ENCODE assay signal across 29 cellular contexts in the genomic region with DNA sequence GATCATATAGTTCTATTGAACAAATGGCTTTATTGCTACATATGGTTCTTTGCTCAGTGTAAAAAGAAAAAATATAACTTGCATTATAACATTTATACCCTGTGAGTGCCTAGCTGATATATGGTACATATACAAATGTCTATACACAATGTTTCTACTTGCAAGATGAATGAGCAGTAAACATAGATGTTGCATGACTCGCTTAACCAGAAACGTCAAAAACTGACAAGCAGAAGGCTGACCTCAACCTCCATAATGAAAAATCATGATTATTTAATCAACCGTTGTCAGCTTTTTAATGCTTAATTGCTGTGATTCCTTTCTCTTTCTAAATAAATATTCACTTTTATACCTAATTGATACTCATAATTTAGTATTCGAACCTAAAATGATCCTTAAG.
"Had no signal": no experiment of that assay in that cellular context is flagged by ENCODE, and none has a peak within 500 bp of the region (broad histone marks: within the 10 kb centered on the region; RNA-seq: fewer than 3 reads in every experiment).

No MANE protein-coding gene starts in this region.

- H3K9me3 Mint-ChIP-seq: activated CD4-positive, alpha-beta T cell treated with anti-CD3 and anti-CD28 coated beads, Interleukin-2, amount 10 ng/mL, durations not matched to agents 24 days and 14 days had no signal

- H3K36me3 Mint-ChIP-seq: activated CD4-positive, alpha-beta memory T cell treated with anti-CD3 and anti-CD28 coated beads for 36 hours; activated CD8-positive, alpha-beta memory T cell treated with anti-CD3 and anti-CD28 coated beads, Interleukin-2, amount 10 ng/mL, durations not matched to agents 7 days and 5 days; activated naive CD4-positive, alpha-beta T cell treated with anti-CD3 and anti-CD28 coated beads, Interleukin-2, amount 50 U/mL, for 24 hours; activated naive CD8-positive, alpha-beta T cell treated with anti-CD3 and anti-CD28 coated beads for 36 hours had no signal

- H3K27ac Mint-ChIP-seq: activated CD4-positive, alpha-beta memory T cell treated with anti-CD3 and anti-CD28 coated beads for 36 hours; activated CD4-positive, alpha-beta T cell treated with anti-CD3 and anti-CD28 coated beads for 36 hours; activated CD4-positive, alpha-beta T cell treated with anti-CD3 and anti-CD28 coated beads, Interleukin-2, amount 10 ng/mL, durations not matched to agents 24 days and 14 days; activated CD8-positive, alpha-beta memory T cell treated with anti-CD3 and anti-CD28 coated beads, Interleukin-2, amount 10 ng/mL, durations not matched to agents 7 days and 5 days; activated CD8-positive, alpha-beta T cell treated with anti-CD3 and anti-CD28 coated beads, Interleukin-2, amount 10 ng/mL, durations not matched to agents 7 days and 5 days; activated naive CD4-positive, alpha-beta T cell treated with anti-CD3 and anti-CD28 coated beads for 36 hours; activated naive CD4-positive, alpha-beta T cell treated with anti-CD3 and anti-CD28 coated beads, Interleukin-2, amount 50 U/mL, for 24 hours; activated naive CD8-positive, alpha-beta T cell treated with anti-CD3 and anti-CD28 coated beads for 36 hours; activated naive CD8-positive, alpha-beta T cell treated with anti-CD3 and anti-CD28 coated beads, Interleukin-2, amount 50 U/mL, for 24 hours; activated T-helper 1 cell treated with anti-CD3 and anti-CD28 coated beads, Interleukin-12 subunit alpha, Interleukin-12 subunit beta, Interleukin-2, Interleukin-4 antibody, amounts not matched to agents 30 ng/mL and 10 ng/mL and 1 ng/mL, durations not matched to agents 14 hours and 24 hours and 36 hours; activated T-helper 2 cell treated with anti-CD3 and anti-CD28 coated beads, Interferon-gamma antibody, Interleukin-2, Interleukin-4, amounts not matched to agents 10 μg/mL and 5 μg/mL and 100 μg/mL, durations not matched to agents 14 hours and 24 hours and 36 hours; effector memory CD8-positive, alpha-beta T cell had no signal

- H3K36me3 ChIP-seq: adrenal gland, ascending aorta, brain microvascular endothelial cell, esophagus squamous epithelium had no signal

- H3K4me3 ChIP-seq: adrenal gland, ascending aorta, esophagus squamous epithelium had no signal

- H3K4me1 Mint-ChIP-seq: activated CD4-positive, alpha-beta T cell treated with anti-CD3 and anti-CD28 coated beads for 36 hours; activated CD4-positive, alpha-beta T cell treated with anti-CD3 and anti-CD28 coated beads, Interleukin-2, amount 10 ng/mL, durations not matched to agents 24 days and 14 days; activated CD8-positive, alpha-beta memory T cell treated with anti-CD3 and anti-CD28 coated beads, Interleukin-2, amount 10 ng/mL, durations not matched to agents 7 days and 5 days; activated naive CD4-positive, alpha-beta T cell treated with anti-CD3 and anti-CD28 coated beads, Interleukin-2, amount 50 U/mL, for 24 hours; activated naive CD8-positive, alpha-beta T cell treated with anti-CD3 and anti-CD28 coated beads for 36 hours; activated naive CD8-positive, alpha-beta T cell treated with anti-CD3 and anti-CD28 coated beads, Interleukin-2, amount 50 U/mL, for 24 hours had no signal

- H3K27me3 ChIP-seq: adrenal gland, ascending aorta, brain microvascular endothelial cell, esophagus squamous epithelium had no signal

- H3K27me3 Mint-ChIP-seq: activated CD4-positive, alpha-beta memory T cell treated with anti-CD3 and anti-CD28 coated beads for 36 hours; activated CD4-positive, alpha-beta T cell treated with anti-CD3 and anti-CD28 coated beads for 36 hours; activated CD4-positive, alpha-beta T cell treated with anti-CD3 and anti-CD28 coated beads, Interleukin-2, amount 10 ng/mL, durations not matched to agents 24 days and 14 days; activated CD8-positive, alpha-beta memory T cell treated with anti-CD3 and anti-CD28 coated beads, Interleukin-2, amount 10 ng/mL, durations not matched to agents 7 days and 5 days; activated naive CD4-positive, alpha-beta T cell treated with anti-CD3 and anti-CD28 coated beads, Interleukin-2, amount 50 U/mL, for 24 hours; activated naive CD8-positive, alpha-beta T cell treated with anti-CD3 and anti-CD28 coated beads for 36 hours; activated naive CD8-positive, alpha-beta T cell treated with anti-CD3 and anti-CD28 coated beads, Interleukin-2, amount 50 U/mL, for 24 hours; effector memory CD8-positive, alpha-beta T cell had no signal

- H3K4me3 Mint-ChIP-seq: activated CD4-positive, alpha-beta memory T cell treated with anti-CD3 and anti-CD28 coated beads for 36 hours; activated CD4-positive, alpha-beta T cell treated with anti-CD3 and anti-CD28 coated beads for 36 hours; activated CD4-positive, alpha-beta T cell treated with anti-CD3 and anti-CD28 coated beads, Interleukin-2, amount 10 ng/mL, durations not matched to agents 24 days and 14 days; activated CD8-positive, alpha-beta memory T cell treated with anti-CD3 and anti-CD28 coated beads, Interleukin-2, amount 10 ng/mL, durations not matched to agents 7 days and 5 days; activated CD8-positive, alpha-beta T cell treated with anti-CD3 and anti-CD28 coated beads, Interleukin-2, amount 10 ng/mL, durations not matched to agents 7 days and 5 days; activated naive CD4-positive, alpha-beta T cell treated with anti-CD3 and anti-CD28 coated beads for 36 hours; activated naive CD4-positive, alpha-beta T cell treated with anti-CD3 and anti-CD28 coated beads, Interleukin-2, amount 50 U/mL, for 24 hours; activated naive CD8-positive, alpha-beta T cell treated with anti-CD3 and anti-CD28 coated beads for 36 hours; activated naive CD8-positive, alpha-beta T cell treated with anti-CD3 and anti-CD28 coated beads, Interleukin-2, amount 50 U/mL, for 24 hours; activated T-helper 1 cell treated with anti-CD3 and anti-CD28 coated beads, Interleukin-12 subunit alpha, Interleukin-12 subunit beta, Interleukin-2, Interleukin-4 antibody, amounts not matched to agents 30 ng/mL and 10 ng/mL and 1 ng/mL, durations not matched to agents 14 hours and 24 hours and 36 hours; effector memory CD8-positive, alpha-beta T cell had no signal

- DNase-seq: activated CD4-positive, alpha-beta memory T cell treated with anti-CD3 and anti-CD28 coated beads for 36 hours; activated CD4-positive, alpha-beta T cell treated with anti-CD3 and anti-CD28 coated beads for 36 hours; activated CD4-positive, alpha-beta T cell treated with anti-CD3 and anti-CD28 coated beads, Interleukin-2, amount 10 ng/mL, durations not matched to agents 24 days and 14 days; activated CD4-positive, CD25-positive, alpha-beta regulatory T cell; activated CD4-positive, CD25-positive, alpha-beta regulatory T cell treated with anti-CD3 and anti-CD28 coated beads, Interleukin-2, amount 50 U/mL, for 72 hours; activated CD8-positive, alpha-beta memory T cell treated with anti-CD3 and anti-CD28 coated beads, Interleukin-2, amount 10 ng/mL, durations not matched to agents 7 days and 5 days; activated CD8-positive, alpha-beta memory T cell treated with anti-CD3 and anti-CD28 coated beads, Interleukin-2, amount 50 U/mL, for 4 hours; activated CD8-positive, alpha-beta T cell treated with anti-CD3 and anti-CD28 coated beads, Interleukin-2, amount 10 ng/mL, durations not matched to agents 7 days and 5 days; activated effector memory CD4-positive, alpha-beta T cell treated with anti-CD3 and anti-CD28 coated beads, Interleukin-2, amount 50 U/mL, for 16 hours; activated naive CD4-positive, alpha-beta T cell treated with anti-CD3 and anti-CD28 coated beads for 36 hours; activated naive CD8-positive, alpha-beta T cell treated with anti-CD3 and anti-CD28 coated beads for 36 hours; activated naive CD8-positive, alpha-beta T cell treated with anti-CD3 and anti-CD28 coated beads, Interleukin-2, amount 50 U/mL, for 24 hours; activated T-cell treated with anti-CD3 and anti-CD28 coated beads, Interleukin-2, amount 50 U/mL, for 1 hour; activated T-cell treated with anti-CD3 and anti-CD28 coated beads, Interleukin-2, amount 50 U/mL, for 48 hours; adrenal gland; brain microvascular endothelial cell; caudate nucleus; cortex of kidney; dermis blood vessel endothelial cell; effector CD4-positive, alpha-beta T cell; effector memory CD8-positive, alpha-beta T cell; esophagus squamous epithelium; foreskin fibroblast; head of caudate nucleus; T-helper 2 cell had no signal
